In genomic region chr2:469521-469920, GRCh38 we compare ENCODE assay signal across 18 cellular contexts.
DNase-seq lines count a peak whose midpoint lies in the region; ATAC-seq and TF ChIP-seq lines count a peak whose summit lies in the region.
"Had no signal": no experiment of that assay in that cellular context is flagged by ENCODE, and none has a peak within 500 bp of the region (broad histone marks: within the 10 kb centered on the region; RNA-seq: fewer than 3 reads in every experiment).

No MANE protein-coding gene starts in this region.

- H3K36me3 ChIP-seq in spleen (no peaks in the 10 kb centered on the region), gastroesophageal sphincter (no peaks in the 10 kb centered on the region)
- H3K36me3 ChIP-seq: BLaER1 treated with 17β-estradiol and CSF1 and Interleukin-3, amounts not matched to agents 10 nM and 100 nM had no signal

- TF ChIP-seq EP300 in gastroesophageal sphincter (IDR thresholded peaks at IDR 0.05): no peak

- whole genome bisulfite sequencing in spleen, 5 donors: 89 to 95% (median 92%) methylated on average over 16 of the region's 16 CpGs
- 91 to 93% methylated on average over 10 to 14 of the region's 16 CpGs for WGBS in gastroesophageal sphincter (ENCODE audit: low coverage in 1 of 2), 2 donors

- peaks cover 7 to 67% (median 27%) of the 10 kb centered on the region in 7 donors for H3K27me3 ChIP-seq in spleen (replicated peaks in 1 of 7)
- peaks cover 64% of the 10 kb centered on the region for H3K27me3 ChIP-seq in gastroesophageal sphincter

- H3K9me3 Mint-ChIP-seq in nephron progenitor cell: peaks cover 24% of the 10 kb centered on the region

- no peak for TF ChIP-seq POLR2A in spleen (IDR thresholded peaks at IDR 0.05)
- no peak for TF ChIP-seq POLR2A in gastroesophageal sphincter (IDR thresholded peaks at IDR 0.05)

- DNase-seq in NCI-H526 treated with DMSO at 0.1 percent for 48 hours (lab: John Stamatoyannopoulos, UW): peak; percentile 68
- no peak for DNase-seq in left colon
- DNase-seq in nephron progenitor cell: no peak
- no peak for DNase-seq in spleen
- DNase-seq: CD4-positive, CD25-positive, alpha-beta regulatory T cell; CD8-positive, alpha-beta memory T cell; COR-L47; DMS 273 treated with DMSO at 0.1 percent for 48 hours; DMS53; DND-41; HCEC 1CT; IMR-90 had no signal

- ATAC-seq in left colon: peak; percentile 58
- ATAC-seq in HG03565 (IDR thresholded peaks at IDR 0.05; ENCODE audit: unreplicated experiment): no peak
- no peak for ATAC-seq in HG02678 (IDR thresholded peaks at IDR 0.05; ENCODE audit: unreplicated experiment)
- ATAC-seq in gastroesophageal sphincter: no peak

- H3K36me3 Mint-ChIP-seq in nephron progenitor cell (ENCODE audit: low read depth): no peaks in the 10 kb centered on the region
- H3K36me3 Mint-ChIP-seq: CD4-positive, CD25-positive, alpha-beta regulatory T cell had no signal

- peaks cover 0 to 19% (median 13%) of the 10 kb centered on the region in 8 donors for H3K9me3 ChIP-seq in spleen
- peaks cover 0 to 13% (median 0%) of the 10 kb centered on the region in 3 donors for H3K9me3 ChIP-seq in gastroesophageal sphincter

- H3K4me1 ChIP-seq in spleen (peaks cover 3 to 30% (median 11%) of the 10 kb centered on the region in 6 donors), gastroesophageal sphincter (peaks cover 0 to 10% (median 0%) of the 10 kb centered on the region in 3 donors)

- H3K4me1 Mint-ChIP-seq in nephron progenitor cell: peaks cover 15% of the 10 kb centered on the region

- intact Hi-C loops in left colon (cut with DNase I, micrococcal nuclease): no loop called here
- intact Hi-C loops in spleen (cut with DNase I; ENCODE audit: low total_unique reads): no loop called here

- peak overlapping the region; percentile 40 for H3K4me3 Mint-ChIP-seq in nephron progenitor cell
- H3K4me3 Mint-ChIP-seq: CD4-positive, CD25-positive, alpha-beta regulatory T cell had no signal

- H3K4me3 ChIP-seq in spleen (no peak overlapping the region), gastroesophageal sphincter (no peak overlapping the region)
- H3K4me3 ChIP-seq: BLaER1 treated with 17β-estradiol and CSF1 and Interleukin-3, amounts not matched to agents 10 nM and 100 nM had no signal

- no peak overlapping the region for H3K27ac Mint-ChIP-seq in nephron progenitor cell
- H3K27ac Mint-ChIP-seq: B cell; CD4-positive, CD25-positive, alpha-beta regulatory T cell; CD8-positive, alpha-beta memory T cell; GM23338 had no signal

- H3K27ac ChIP-seq in spleen (no peak overlapping the region), gastroesophageal sphincter (no peak overlapping the region)
- H3K27ac ChIP-seq: BLaER1 treated with 17β-estradiol and CSF1 and Interleukin-3, amounts not matched to agents 10 nM and 100 nM had no signal

- H3K27me3 Mint-ChIP-seq in nephron progenitor cell (ENCODE audit: low read depth, poor library complexity): peaks cover 56% of the 10 kb centered on the region

- TF ChIP-seq CTCF in nephron progenitor cell (IDR thresholded peaks at IDR 0.05) (no peak), spleen (IDR thresholded peaks at IDR 0.05 in 8 of 11, conservative IDR thresholded peaks at IDR 0.05 in 3 of 11) (no peak), gastroesophageal sphincter (IDR thresholded peaks at IDR 0.05) (no peak)
